1 cellular context compared by ENCODE assay signal in the genomic region with DNA sequence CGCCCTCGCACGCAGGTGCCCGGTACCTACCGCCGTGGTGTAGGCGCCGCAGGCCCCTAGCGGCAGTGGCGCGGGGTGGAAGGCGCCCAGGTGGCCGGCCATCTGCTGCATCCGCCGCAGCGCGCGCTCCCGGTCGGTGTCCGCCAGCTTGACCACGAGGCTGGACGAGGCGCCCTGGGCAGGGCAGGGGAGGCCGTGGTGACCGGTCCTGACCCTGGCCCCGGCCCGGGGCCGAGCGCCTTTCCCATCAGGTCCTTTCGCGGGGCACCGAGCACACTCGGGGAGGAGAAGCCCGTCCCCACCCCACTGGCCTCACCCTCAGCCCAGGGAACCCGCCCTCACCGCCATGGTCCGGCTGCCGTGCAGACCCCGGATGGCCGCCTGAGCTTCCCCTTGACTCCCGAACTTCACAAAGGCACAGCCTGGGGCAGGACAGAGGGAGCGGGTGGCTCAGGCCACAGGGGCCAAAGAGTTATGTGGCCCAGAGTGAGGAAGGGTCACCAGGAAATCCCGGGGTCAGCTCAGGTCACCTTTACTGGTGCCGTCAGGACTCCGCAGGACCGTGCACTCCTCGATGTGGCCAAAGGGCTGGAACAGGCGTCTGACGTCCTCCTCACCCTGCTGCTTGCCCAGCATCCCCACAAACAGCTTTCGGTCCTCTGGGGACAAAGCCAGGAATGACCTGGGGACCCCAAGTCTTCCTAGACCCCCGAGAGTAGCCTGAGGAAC.
TF ChIP-seq lines count a peak whose summit lies in the region.

No MANE protein-coding gene starts in this region.

TF ChIP-seq in GM23338, 12 proteins besides CTCF, POLR2A, EP300 and RAD21:
- TF ChIP-seq EZH2phosphoT487 (IDR thresholded peaks at IDR 0.05; ENCODE audit: unreplicated experiment) (no peak), ZNF331 (CRISPR knock-in tag; IDR thresholded peaks at IDR 0.05; ENCODE audit: low read depth) (no peak), ZNF114 (CRISPR knock-in tag; IDR thresholded peaks at IDR 0.05) (no peak), EZH2 (IDR thresholded peaks at IDR 0.05; ENCODE audit: low read depth, unreplicated experiment) (no peak), POLR2AphosphoS5 (IDR thresholded peaks at IDR 0.05; ENCODE audit: low read depth) (no peak)
TF ChIP-seq in GM23338: peak in this region for 0.
